In genomic region chr22:21700822-21701221, GRCh38 we compare ENCODE assay signal across 21 cellular contexts. TPM values are rescaled to one million over a fixed set of nuclear protein-coding genes. Genes with fewer than 3 reads are reported as not detected.
A peak's percentile ranks its signal among the peaks of the same experiment; 100 is the strongest.
DNase-seq lines count a peak whose midpoint lies in the region; ATAC-seq, FAIRE-seq and TF ChIP-seq lines count a peak whose summit lies in the region.
"Had no signal": no experiment of that assay in that cellular context is flagged by ENCODE, and none has a peak within 500 bp of the region (broad histone marks: within the 10 kb centered on the region; RNA-seq: fewer than 3 reads in every experiment).

No MANE protein-coding gene starts in this region.

- peak overlapping the region; percentile 37 for H3K27ac ChIP-seq in HepG2 (ENCODE audit: extremely low read length, insufficient read depth, low read length)
- H3K27ac ChIP-seq in right lobe of liver = no peak overlapping the region
- H3K27ac ChIP-seq: C4-2B, GM23248 had no signal

- no peaks in the 10 kb centered on the region for H3K9me3 Mint-ChIP-seq in activated T-helper 17 cell treated with anti-CD3 and anti-CD28 coated beads, Interleukin-2, amount 50 U/mL, for 72 hours
- no peaks in the 10 kb centered on the region for H3K9me3 Mint-ChIP-seq in naive thymus-derived CD8-positive, alpha-beta T cell
- H3K9me3 Mint-ChIP-seq: H9 had no signal

- intact Hi-C loops in HepG2 (cut with micrococcal nuclease; ENCODE audit: unreplicated experiment) (no loop called here), right lobe of liver (cut with DNase I) (no loop called here)

- H4K20me1 ChIP-seq in HepG2 (ENCODE audit: insufficient read depth, low read length) = no peaks in the 10 kb centered on the region

- peak overlapping the region; percentile 36 for H3K27ac Mint-ChIP-seq in activated T-helper 17 cell treated with anti-CD3 and anti-CD28 coated beads, Interleukin-2, amount 50 U/mL, for 72 hours
- peak overlapping the region in 6 of 10 donors; percentile 28 to 87 (median 60) for H3K27ac Mint-ChIP-seq in naive thymus-derived CD8-positive, alpha-beta T cell

- BruUV-seq in HepG2 (replicated peaks; lab: Mats Ljungman, UMichigan) = no TSS peak

- TF ChIP-seq POLR2A in HepG2 (IDR thresholded peaks at IDR 0.05; ENCODE audit: insufficient read depth in 1 of 2, low read depth in 2 of 2, low read length in 2 of 2) (no peak), right lobe of liver (IDR thresholded peaks at IDR 0.05) (no peak)

- peak overlapping the region; percentile 46 for H3K4me2 ChIP-seq in HepG2 (ENCODE audit: low read depth, low read length)

- H3K27me3 ChIP-seq in HepG2 (ENCODE audit: control insufficient read depth in 1 of 2, insufficient read depth in 2 of 2, low read length in 2 of 2) = peaks cover 0 to 4% of the 10 kb centered on the region in 2 experiments; a peak in 1 of 5 replicates
- H3K27me3 ChIP-seq in right lobe of liver = no peaks in the 10 kb centered on the region
- no peaks in the 10 kb centered on the region for H3K27me3 ChIP-seq in HAP-1 (ENCODE audit: low read depth)

- TF ChIP-seq EP300 in HepG2 (IDR thresholded peaks at IDR 0.05; ENCODE audit: low read depth in 2 of 2, low read length in 2 of 2) = no peak
- TF ChIP-seq EP300 in HepG2 (CRISPR knock-in tag; IDR thresholded peaks at IDR 0.05; ENCODE audit: borderline replicate concordance) = no peak

- 36% methylated on average over 6 of the region's 6 CpGs for WGBS in HepG2 (ENCODE audit: low lambda C conversion rate)
- 86% methylated on average over 4 of the region's 6 CpGs for WGBS in right lobe of liver (ENCODE audit: insufficient coverage, low coverage, low lambda C conversion rate, missing lambda C conversion rate)

- H3K9me3 ChIP-seq in HepG2 (ENCODE audit: low read length) = no peaks in the 10 kb centered on the region
- H3K9me3 ChIP-seq in right lobe of liver = no peaks in the 10 kb centered on the region
- no peaks in the 10 kb centered on the region for H3K9me3 ChIP-seq in HAP-1

- no peaks in the 10 kb centered on the region for H3K79me2 ChIP-seq in HepG2 (ENCODE audit: insufficient read depth, low read length)

- TF ChIP-seq CTCF in HepG2 (CRISPR knock-in tag; IDR thresholded peaks at IDR 0.05) = no peak
- no peak for TF ChIP-seq CTCF in right lobe of liver (IDR thresholded peaks at IDR 0.05)

- in situ Hi-C loops in HepG2 (cut with HindIII; ENCODE audit: extremely low pct_ligation_motif_present, low pct_unique_long_range_greater_than_20kb) = no loop called here
- in situ Hi-C loops in HAP-1 (cut with MboI; ENCODE audit: low sequenced_read_pairs) = loop anchor here (10.0 kb wide), 1 partner anchor 64 kb away; no protein-coding TSS in a partner anchor

- POLR2A ChIA-PET in HepG2 (lab: Yijun Ruan, JAX) = interaction anchor here (1.0 to 2.1 kb wide), 5 partner anchors 14 to 43 kb away, joined by 3 to 8 read pairs (median 5); partner anchors contain the start of gene PPIL2
- POLR2A ChIA-PET in naive thymus-derived CD8-positive, alpha-beta T cell (lab: Charles Lee) = no interaction called here

- H3K36me3 ChIP-seq in HepG2 (replicated peaks in 1 of 2; ENCODE audit: control insufficient read depth in 1 of 2, insufficient read depth in 2 of 2, low read length in 2 of 2) (peaks cover 8 to 20% of the 10 kb centered on the region in 2 experiments; a peak in 4 of 5 replicates), right lobe of liver (peaks cover 0 to 22% (median 4%) of the 10 kb centered on the region in 4 donors), HAP-1 (replicated peaks) (peaks cover 8% of the 10 kb centered on the region; the same call in 1 of the 2 replicates)

- CTCF ChIA-PET in HepG2 (lab: Yijun Ruan, JAX; ENCODE audit: low intra/inter-chr PET ratio, low total read pairs) = no interaction called here

- H3K4me1 ChIP-seq in HepG2 (ENCODE audit: insufficient read depth, low read length) (peaks cover 30% of the 10 kb centered on the region), right lobe of liver (peaks cover 0 to 8% (median 0%) of the 10 kb centered on the region in 4 donors), HAP-1 (no peaks in the 10 kb centered on the region)

- no peaks in the 10 kb centered on the region for H3K4me1 Mint-ChIP-seq in activated T-helper 17 cell treated with anti-CD3 and anti-CD28 coated beads, Interleukin-2, amount 50 U/mL, for 72 hours
- H3K4me1 Mint-ChIP-seq in naive thymus-derived CD8-positive, alpha-beta T cell = peaks cover 0 to 11% (median 3%) of the 10 kb centered on the region in 4 donors

- TF ChIP-seq RAD21 in HepG2 (CRISPR knock-in tag; IDR thresholded peaks at IDR 0.05) = no peak

- H3K4me3 ChIP-seq in HepG2 (replicated peaks in 1 of 3; ENCODE audit: insufficient read depth in 1 of 3, low read depth in 2 of 3, low read length in 3 of 3) (peak overlapping the region in 1 of 3 experiments; percentile 23; a peak in 1 of 6 replicates), right lobe of liver (no peak overlapping the region), HAP-1 (no peak overlapping the region)
- H3K4me3 ChIP-seq: GM23248 had no signal

- H3K27me3 Mint-ChIP-seq in activated T-helper 17 cell treated with anti-CD3 and anti-CD28 coated beads, Interleukin-2, amount 50 U/mL, for 72 hours = no peaks in the 10 kb centered on the region
- H3K27me3 Mint-ChIP-seq in naive thymus-derived CD8-positive, alpha-beta T cell = no peaks in the 10 kb centered on the region

- no peak overlapping the region for H2AFZ ChIP-seq in HepG2 (ENCODE audit: low read length)
- H2AFZ ChIP-seq: GM23248 had no signal

- no peak overlapping the region for H3K4me3 Mint-ChIP-seq in activated T-helper 17 cell treated with anti-CD3 and anti-CD28 coated beads, Interleukin-2, amount 50 U/mL, for 72 hours
- H3K4me3 Mint-ChIP-seq in naive thymus-derived CD8-positive, alpha-beta T cell = no peak overlapping the region
- H3K4me3 Mint-ChIP-seq: H9 had no signal

- FAIRE-seq in HepG2 (lab: Jason Lieb, UNC) = no peak
- FAIRE-seq: A204.1, G401.6, GM12892, RCC 7860 had no signal

- no peak overlapping the region for H3K9ac ChIP-seq in HepG2 (ENCODE audit: insufficient read depth, low read depth, low read length)
- H3K9ac ChIP-seq: GM23248 had no signal

- DNase-seq in HepG2 (ENCODE audit: low spot score) (no peak), right lobe of liver (no peak), HAP-1 (ENCODE audit: low spot score in 2 of 2) (no peak), germinal center (ENCODE audit: low spot score) (no peak)
- no peak for DNase-seq in naive thymus-derived CD8-positive, alpha-beta T cell
- DNase-seq: COR-L47, GM23248, H9, NCI-H1105, NCI-H2029 treated with DMSO at 0.1 percent for 48 hours, NCI-H2171 treated with DMSO at 0.1 percent for 48 hours, NCI-H524 treated with DMSO at 0.1 percent for 48 hours, NCI-H82, OCI-M1 had no signal

- peaks cover 36% of the 10 kb centered on the region for H3K36me3 Mint-ChIP-seq in activated T-helper 17 cell treated with anti-CD3 and anti-CD28 coated beads, Interleukin-2, amount 50 U/mL, for 72 hours (ENCODE audit: low read depth)
- H3K36me3 Mint-ChIP-seq in naive thymus-derived CD8-positive, alpha-beta T cell = peaks cover 0 to 13% (median 2%) of the 10 kb centered on the region in 3 donors

- ATAC-seq in HepG2 (no peak), right lobe of liver (no peak), esophagus mucosa (no peak)
- ATAC-seq in activated T-helper 17 cell treated with anti-CD3 and anti-CD28 coated beads, Interleukin-2, amount 50 U/mL, for 72 hours (replicated peaks) = no peak
- no peak for ATAC-seq in naive thymus-derived CD8-positive, alpha-beta T cell

RNA-seq across cellular contexts. Expression of gene YPEL1, which starts 34.8 kb away (rescaled TPM):
- 0.21 and 0.33 TPM in 2 replicates for total RNA-seq in HepG2 (2016; rRNA removed; fragmentation: Illumina TruSeq; extraction: Trizol)
- total RNA-seq in HepG2 (2016; cell fraction: cytosol; rRNA removed; fragmentation: Illumina TruSeq; extraction: Trizol; ENCODE audit: low read depth) = 0.97 and 1.2 TPM in 2 replicates
- 0.16 and 0.22 TPM in 2 replicates for total RNA-seq in HepG2 (2016; cell fraction: insoluble cytoplasmic fraction; rRNA removed; fragmentation: Illumina TruSeq; extraction: Trizol)
- total RNA-seq in HepG2 (2016; cell fraction: membrane; rRNA removed; fragmentation: Illumina TruSeq; extraction: Trizol) = 0.77 and 1.3 TPM in 2 replicates
- total RNA-seq in HepG2 (2016; cell fraction: nucleus; rRNA removed; fragmentation: Illumina TruSeq; extraction: Trizol) = 0.12 and 0.13 TPM in 2 replicates
- polyA plus RNA-seq in HepG2 (2011; rRNA removed) = 1.9 and 2.5 TPM in 2 replicates
- 0.96 and 1.0 TPM in 2 replicates for polyA plus RNA-seq in HepG2 (2011; cell fraction: cytosol; rRNA removed)
- polyA plus RNA-seq in HepG2 (2011; cell fraction: nucleus; rRNA removed) = 1.5 and 1.6 TPM in 2 replicates
- polyA plus RNA-seq in HepG2 (2012) = 0.58 and 1.1 TPM in 2 replicates
- polyA plus RNA-seq in HepG2 (2016; cell fraction: cytosol; fragmentation: Illumina TruSeq; extraction: Trizol; ENCODE audit: low read depth) = 0.79 and 1.7 TPM in 2 replicates
- 0.34 and 0.50 TPM in 2 replicates for polyA plus RNA-seq in HepG2 (2016; cell fraction: insoluble cytoplasmic fraction; fragmentation: Illumina TruSeq; extraction: Trizol; ENCODE audit: low read depth)
- 1.0 and 1.3 TPM in 2 replicates for polyA plus RNA-seq in HepG2 (2016; cell fraction: membrane; fragmentation: Illumina TruSeq; extraction: Trizol; ENCODE audit: low read depth)
- polyA plus RNA-seq in HepG2 (2016; cell fraction: nucleus; fragmentation: Illumina TruSeq; extraction: Trizol; ENCODE audit: insufficient read depth, low read depth) = 0.42 and 0.67 TPM in 2 replicates
- 0.72 and 0.86 TPM in 2 replicates for polyA minus RNA-seq in HepG2 (2011; rRNA and poly(A)+ RNA removed; ENCODE audit: low replicate concordance)
- polyA minus RNA-seq in HepG2 (2011; cell fraction: cytosol; rRNA and poly(A)+ RNA removed) = 0.69 and 0.70 TPM in 2 replicates
- polyA minus RNA-seq in HepG2 (2011; cell fraction: nucleus; rRNA and poly(A)+ RNA removed) = 0.77 and 1.6 TPM in 2 replicates
- 10 to 100 TPM in 1 of 6 experiments, 1 to 10 TPM in 5; 1.0 to 11.2 (median 2.7) TPM for total RNA-seq in right lobe of liver
- 1 to 10 TPM in 1 of 2 donors, under 1 TPM in 1; 0.91 to 4.6 TPM for total RNA-seq in activated T-helper 17 cell treated with anti-CD3 and anti-CD28 coated beads, Interleukin-2, amount 50 U/mL, for 72 hours
- total RNA-seq in naive thymus-derived CD8-positive, alpha-beta T cell = 1 to 10 TPM; 5.3 to 6.7 TPM
- polyA plus RNA-seq in naive thymus-derived CD8-positive, alpha-beta T cell = 10 to 100 TPM in 1 of 3 donors, 1 to 10 TPM in 2; 1.8 to 15.3 (median 3.3) TPM
- 0.36 TPM for total RNA-seq in esophagus mucosa

RNA-seq across cellular contexts. Expression of gene PPIL2, which starts 35.0 kb away (rescaled TPM):
- 31.6 and 31.9 TPM in 2 replicates for total RNA-seq in HepG2 (2016; rRNA removed; fragmentation: Illumina TruSeq; extraction: Trizol)
- 9.2 and 10.5 TPM in 2 replicates for total RNA-seq in HepG2 (2016; cell fraction: cytosol; rRNA removed; fragmentation: Illumina TruSeq; extraction: Trizol; ENCODE audit: low read depth)
- total RNA-seq in HepG2 (2016; cell fraction: insoluble cytoplasmic fraction; rRNA removed; fragmentation: Illumina TruSeq; extraction: Trizol) = 23.6 and 33.0 TPM in 2 replicates
- 9.1 and 9.4 TPM in 2 replicates for total RNA-seq in HepG2 (2016; cell fraction: membrane; rRNA removed; fragmentation: Illumina TruSeq; extraction: Trizol)
- 42.7 and 45.7 TPM in 2 replicates for total RNA-seq in HepG2 (2016; cell fraction: nucleus; rRNA removed; fragmentation: Illumina TruSeq; extraction: Trizol)
- 56.1 and 59.4 TPM in 2 replicates for polyA plus RNA-seq in HepG2 (2011; rRNA removed)
- polyA plus RNA-seq in HepG2 (2011; cell fraction: cytosol; rRNA removed) = 22.8 and 28.5 TPM in 2 replicates
- polyA plus RNA-seq in HepG2 (2011; cell fraction: nucleus; rRNA removed) = 197 and 240 TPM in 2 replicates
- polyA plus RNA-seq in HepG2 (2012) = 26.0 and 29.4 TPM in 2 replicates
- 2.5 and 3.3 TPM in 2 replicates for polyA plus RNA-seq in HepG2 (2016; cell fraction: cytosol; fragmentation: Illumina TruSeq; extraction: Trizol; ENCODE audit: low read depth)
- 30.7 and 39.2 TPM in 2 replicates for polyA plus RNA-seq in HepG2 (2016; cell fraction: insoluble cytoplasmic fraction; fragmentation: Illumina TruSeq; extraction: Trizol; ENCODE audit: low read depth)
- polyA plus RNA-seq in HepG2 (2016; cell fraction: membrane; fragmentation: Illumina TruSeq; extraction: Trizol; ENCODE audit: low read depth) = 6.2 and 7.6 TPM in 2 replicates
- 66.3 and 80.1 TPM in 2 replicates for polyA plus RNA-seq in HepG2 (2016; cell fraction: nucleus; fragmentation: Illumina TruSeq; extraction: Trizol; ENCODE audit: insufficient read depth, low read depth)
- 22.5 and 39.0 TPM in 2 replicates for polyA minus RNA-seq in HepG2 (2011; rRNA and poly(A)+ RNA removed; ENCODE audit: low replicate concordance)
- polyA minus RNA-seq in HepG2 (2011; cell fraction: cytosol; rRNA and poly(A)+ RNA removed) = 15.4 and 16.6 TPM in 2 replicates
- 108 and 114 TPM in 2 replicates for polyA minus RNA-seq in HepG2 (2011; cell fraction: nucleus; rRNA and poly(A)+ RNA removed)
- 10 to 100 TPM; 18.9 to 24.2 (median 22.1) TPM for total RNA-seq in right lobe of liver
- total RNA-seq in activated T-helper 17 cell treated with anti-CD3 and anti-CD28 coated beads, Interleukin-2, amount 50 U/mL, for 72 hours = 10 to 100 TPM; 37.0 to 50.0 TPM
- total RNA-seq in naive thymus-derived CD8-positive, alpha-beta T cell = 10 to 100 TPM; 78.0 to 79.0 TPM
- polyA plus RNA-seq in naive thymus-derived CD8-positive, alpha-beta T cell = 10 to 100 TPM; 19.3 to 44.5 (median 19.8) TPM
- 31.3 TPM for total RNA-seq in esophagus mucosa

RNA-seq across cellular contexts. Expression of gene SDF2L1, which starts 58.7 kb away (rescaled TPM):
- total RNA-seq in HepG2 (2016; rRNA removed; fragmentation: Illumina TruSeq; extraction: Trizol) = 39.7 and 57.4 TPM in 2 replicates
- total RNA-seq in HepG2 (2016; cell fraction: cytosol; rRNA removed; fragmentation: Illumina TruSeq; extraction: Trizol; ENCODE audit: low read depth) = 33.2 and 40.3 TPM in 2 replicates
- 40.0 and 62.7 TPM in 2 replicates for total RNA-seq in HepG2 (2016; cell fraction: insoluble cytoplasmic fraction; rRNA removed; fragmentation: Illumina TruSeq; extraction: Trizol)
- total RNA-seq in HepG2 (2016; cell fraction: membrane; rRNA removed; fragmentation: Illumina TruSeq; extraction: Trizol) = 45.7 and 54.6 TPM in 2 replicates
- total RNA-seq in HepG2 (2016; cell fraction: nucleus; rRNA removed; fragmentation: Illumina TruSeq; extraction: Trizol) = 34.2 and 40.4 TPM in 2 replicates
- polyA plus RNA-seq in HepG2 (2011; rRNA removed) = 16.6 and 18.0 TPM in 2 replicates
- 15.2 and 26.9 TPM in 2 replicates for polyA plus RNA-seq in HepG2 (2011; cell fraction: cytosol; rRNA removed)
- 10.9 and 11.0 TPM in 2 replicates for polyA plus RNA-seq in HepG2 (2011; cell fraction: nucleus; rRNA removed)
- 13.3 and 21.0 TPM in 2 replicates for polyA plus RNA-seq in HepG2 (2012)
- 42.3 and 50.0 TPM in 2 replicates for polyA plus RNA-seq in HepG2 (2016; cell fraction: cytosol; fragmentation: Illumina TruSeq; extraction: Trizol; ENCODE audit: low read depth)
- 46.2 TPM in 2 replicates for polyA plus RNA-seq in HepG2 (2016; cell fraction: insoluble cytoplasmic fraction; fragmentation: Illumina TruSeq; extraction: Trizol; ENCODE audit: low read depth)
- 43.9 and 48.5 TPM in 2 replicates for polyA plus RNA-seq in HepG2 (2016; cell fraction: membrane; fragmentation: Illumina TruSeq; extraction: Trizol; ENCODE audit: low read depth)
- 73.9 and 89.3 TPM in 2 replicates for polyA plus RNA-seq in HepG2 (2016; cell fraction: nucleus; fragmentation: Illumina TruSeq; extraction: Trizol; ENCODE audit: insufficient read depth, low read depth)
- polyA minus RNA-seq in HepG2 (2011; rRNA and poly(A)+ RNA removed; ENCODE audit: low replicate concordance) = 24.5 and 32.2 TPM in 2 replicates
- 8.3 and 14.1 TPM in 2 replicates for polyA minus RNA-seq in HepG2 (2011; cell fraction: cytosol; rRNA and poly(A)+ RNA removed)
- 2.6 and 5.5 TPM in 2 replicates for polyA minus RNA-seq in HepG2 (2011; cell fraction: nucleus; rRNA and poly(A)+ RNA removed)
- 10 to 100 TPM; 33.1 to 85.7 (median 71.6) TPM for total RNA-seq in right lobe of liver
- 10 to 100 TPM; 15.3 to 48.5 TPM for total RNA-seq in activated T-helper 17 cell treated with anti-CD3 and anti-CD28 coated beads, Interleukin-2, amount 50 U/mL, for 72 hours
- total RNA-seq in naive thymus-derived CD8-positive, alpha-beta T cell = 10 to 100 TPM; 23.2 to 27.8 TPM
- 10 to 100 TPM; 63.1 to 68.9 (median 63.4) TPM for polyA plus RNA-seq in naive thymus-derived CD8-positive, alpha-beta T cell
- 14.1 TPM for total RNA-seq in esophagus mucosa
